Comparison of ENCODE assay signal across 8 cellular contexts in the genomic region with DNA sequence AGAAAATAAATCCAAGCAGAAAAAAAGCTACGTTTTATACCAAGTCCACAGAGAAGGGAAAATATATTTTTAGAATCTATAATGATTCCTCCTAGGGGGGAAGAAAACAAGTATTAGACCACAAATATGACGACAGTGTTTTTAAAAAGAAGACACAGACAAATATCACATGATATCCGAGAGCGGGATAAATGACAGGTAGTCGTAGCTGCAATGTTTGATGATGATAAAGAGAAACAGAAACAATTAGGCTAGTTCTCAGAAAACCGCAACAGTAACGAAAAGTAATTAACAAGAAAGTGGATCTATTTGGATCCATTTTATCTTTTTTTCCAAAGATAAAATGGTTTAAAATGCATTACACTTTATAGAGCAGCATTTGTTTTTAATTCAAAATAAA. TPM values are rescaled to one million over a fixed set of nuclear protein-coding genes. Genes with fewer than 3 reads are reported as not detected.
DNase-seq lines count a peak whose midpoint lies in the region; ATAC-seq and TF ChIP-seq lines count a peak whose summit lies in the region.

No MANE protein-coding gene starts in this region.

- peaks cover 24% of the 10 kb centered on the region for H3K36me3 Mint-ChIP-seq in CD4-positive, CD25-positive, alpha-beta regulatory T cell
- H3K36me3 Mint-ChIP-seq in neural progenitor cell, result peaks cover 7% of the 10 kb centered on the region

- H3K27ac Mint-ChIP-seq in CD4-positive, CD25-positive, alpha-beta regulatory T cell, result peak overlapping the region; percentile 83 to 97 (median 94)
- no peak overlapping the region for H3K27ac Mint-ChIP-seq in neural progenitor cell

- H3K27ac ChIP-seq in CD4-positive, CD25-positive, alpha-beta regulatory T cell (ENCODE audit: insufficient read depth, low read length, poor library complexity, severe bottlenecking), result peak overlapping the region; percentile 91
- H3K27ac ChIP-seq in ectodermal cell (ENCODE audit: insufficient read depth, low read depth, low read length, poor library complexity, severe bottlenecking), result no peak overlapping the region
- no peak overlapping the region for H3K27ac ChIP-seq in neural progenitor cell

- peak in 2 of 3 donors; percentile 70 to 78 for DNase-seq in CD4-positive, CD25-positive, alpha-beta regulatory T cell
- DNase-seq in NB4 (ENCODE audit: low read depth) (no peak), neural progenitor cell (ENCODE audit: low spot score) (no peak), NOMO-1 treated with DMSO at 0.1 percent for 48 hours (lab: John Stamatoyannopoulos, UW; ENCODE audit: unreplicated experiment) (no peak), D341Med (ENCODE audit: low spot score) (no peak), NCI-H1694 (lab: John Stamatoyannopoulos, UW) (no peak)

- WGBS in ectodermal cell, 2 experiments, result 21 to 31% methylated on average over 6 of the region's 7 CpGs

- H3K27me3 ChIP-seq in CD4-positive, CD25-positive, alpha-beta regulatory T cell (ENCODE audit: control insufficient read depth, insufficient read depth, low read length), result no peaks in the 10 kb centered on the region
- H3K27me3 ChIP-seq in ectodermal cell (ENCODE audit: control insufficient read depth, insufficient read depth, low read length, poor library complexity, severe bottlenecking), result no peaks in the 10 kb centered on the region
- no peaks in the 10 kb centered on the region for H3K27me3 ChIP-seq in neural progenitor cell

- peaks cover 48% of the 10 kb centered on the region for H3K79me2 ChIP-seq in neural progenitor cell (ENCODE audit: low read depth)

- ATAC-seq in CD4-positive, CD25-positive, alpha-beta regulatory T cell (ENCODE audit: low read depth in 2 of 2), result no peak
- no peak for ATAC-seq in GM19035 (IDR thresholded peaks at IDR 0.05; ENCODE audit: unreplicated experiment)

- H3K36me3 ChIP-seq in CD4-positive, CD25-positive, alpha-beta regulatory T cell (ENCODE audit: control insufficient read depth, insufficient read depth, low read length), result peaks cover 13% of the 10 kb centered on the region
- H3K36me3 ChIP-seq in ectodermal cell (ENCODE audit: control insufficient read depth, insufficient read depth, low read length) (no peaks in the 10 kb centered on the region), neural progenitor cell (peaks cover 19% of the 10 kb centered on the region)

- H3K9me3 ChIP-seq in CD4-positive, CD25-positive, alpha-beta regulatory T cell (ENCODE audit: control insufficient read depth in 2 of 2, low read length in 2 of 2), result no peaks in the 10 kb centered on the region
- no peaks in the 10 kb centered on the region for H3K9me3 ChIP-seq in ectodermal cell (ENCODE audit: control insufficient read depth, low read length)
- no peaks in the 10 kb centered on the region for H3K9me3 ChIP-seq in neural progenitor cell (ENCODE audit: low read depth)

- peaks cover 0 to 3% (median 0%) of the 10 kb centered on the region in 7 donors for H3K9me3 Mint-ChIP-seq in CD4-positive, CD25-positive, alpha-beta regulatory T cell
- no peaks in the 10 kb centered on the region for H3K9me3 Mint-ChIP-seq in neural progenitor cell

- H4K20me1 ChIP-seq in neural progenitor cell (ENCODE audit: low read depth), result peaks cover 43% of the 10 kb centered on the region

- no peak for TF ChIP-seq POLR2A in NB4 (IDR thresholded peaks at IDR 0.05; ENCODE audit: extremely low read depth, insufficient read length)

- peaks cover 55% of the 10 kb centered on the region for H3K4me1 ChIP-seq in CD4-positive, CD25-positive, alpha-beta regulatory T cell (ENCODE audit: control insufficient read depth, insufficient read depth, low read length, poor library complexity, severe bottlenecking)
- H3K4me1 ChIP-seq in ectodermal cell (ENCODE audit: control insufficient read depth, insufficient read depth, low read length) (peaks cover 17% of the 10 kb centered on the region), neural progenitor cell (peaks cover 28% of the 10 kb centered on the region)

- TF ChIP-seq CTCF in NB4 (IDR thresholded peaks at IDR 0.05; ENCODE audit: low read depth, low read length) (no peak), neural progenitor cell (IDR thresholded peaks at IDR 0.05) (no peak)

- peaks cover 27% of the 10 kb centered on the region for H3F3A ChIP-seq in neural progenitor cell (ENCODE audit: low read depth)

- H3K4me3 ChIP-seq in CD4-positive, CD25-positive, alpha-beta regulatory T cell (ENCODE audit: low read depth, low read length), result peak overlapping the region; percentile 96
- H3K4me3 ChIP-seq in NB4 (ENCODE audit: low read depth, low read length) (peak overlapping the region; percentile 80), ectodermal cell (ENCODE audit: insufficient read depth, low read depth, low read length) (peak overlapping the region; percentile 79), neural progenitor cell (peak overlapping the region; percentile 82)

- H3K4me2 ChIP-seq in neural progenitor cell, result peak overlapping the region; percentile 80

- H3K9ac ChIP-seq in neural progenitor cell, result peak overlapping the region; percentile 59

- no peak overlapping the region for H2AFZ ChIP-seq in neural progenitor cell (replicated peaks)

- H3K27me3 Mint-ChIP-seq in CD4-positive, CD25-positive, alpha-beta regulatory T cell, result peaks cover 4% of the 10 kb centered on the region
- peaks cover 4% of the 10 kb centered on the region for H3K27me3 Mint-ChIP-seq in neural progenitor cell (ENCODE audit: insufficient read depth, low read depth)

- H3K4me3 Mint-ChIP-seq in CD4-positive, CD25-positive, alpha-beta regulatory T cell, result peak overlapping the region; percentile 93 to 99 (median 94)
- H3K4me3 Mint-ChIP-seq in neural progenitor cell, result peak overlapping the region; percentile 93

- H3K4me1 Mint-ChIP-seq in CD4-positive, CD25-positive, alpha-beta regulatory T cell, result peaks cover 44 to 74% (median 48%) of the 10 kb centered on the region in 4 donors
- H3K4me1 Mint-ChIP-seq in neural progenitor cell, result peaks cover 44% of the 10 kb centered on the region

RNA-seq across cellular contexts. Expression of a gene that starts 0.9 kb away (rescaled TPM):
- 140 TPM for total RNA-seq in CD4-positive, CD25-positive, alpha-beta regulatory T cell
- polyA plus RNA-seq in CD4-positive, CD25-positive, alpha-beta regulatory T cell, result 10 to 100 TPM; 27.5 to 29.8 (median 28.4) TPM
- 20.8 TPM for polyA plus RNA-seq in ectodermal cell (2013, experiment 1 of 4)
- 22.3 TPM for polyA plus RNA-seq in ectodermal cell (2013, experiment 2 of 4)
- 17.3 TPM for polyA plus RNA-seq in ectodermal cell (2013, experiment 3 of 4)
- polyA plus RNA-seq in ectodermal cell (2013, experiment 4 of 4), result 22.0 TPM
- 24.4 and 25.0 TPM in 2 replicates for total RNA-seq in neural progenitor cell (ENCODE audit: low replicate concordance)

RNA-seq across cellular contexts. Expression of a gene that starts 0.9 kb away (rescaled TPM):
- total RNA-seq in CD4-positive, CD25-positive, alpha-beta regulatory T cell, result 4.9 TPM
- 1 to 10 TPM in 1 of 4 donors, under 1 TPM in 3; 0.46 to 1.7 (median 0.92) TPM for polyA plus RNA-seq in CD4-positive, CD25-positive, alpha-beta regulatory T cell
- 2.0 TPM for polyA plus RNA-seq in ectodermal cell (2013, experiment 1 of 4)
- 2.9 TPM for polyA plus RNA-seq in ectodermal cell (2013, experiment 2 of 4)
- 1.2 TPM for polyA plus RNA-seq in ectodermal cell (2013, experiment 3 of 4)
- 1.6 TPM for polyA plus RNA-seq in ectodermal cell (2013, experiment 4 of 4)
- total RNA-seq in neural progenitor cell (ENCODE audit: low replicate concordance), result 1.5 and 1.7 TPM in 2 replicates

RNA-seq across cellular contexts. Expression of a gene that starts 20.9 kb away (rescaled TPM):
- 121 TPM for total RNA-seq in CD4-positive, CD25-positive, alpha-beta regulatory T cell
- polyA plus RNA-seq in CD4-positive, CD25-positive, alpha-beta regulatory T cell, result 10 to 100 TPM; 34.3 to 60.4 (median 47.2) TPM
- polyA plus RNA-seq in ectodermal cell (2013, experiment 1 of 4), result 81.7 TPM
- polyA plus RNA-seq in ectodermal cell (2013, experiment 2 of 4), result 87.8 TPM
- polyA plus RNA-seq in ectodermal cell (2013, experiment 3 of 4), result 69.8 TPM
- 81.8 TPM for polyA plus RNA-seq in ectodermal cell (2013, experiment 4 of 4)
- total RNA-seq in neural progenitor cell (ENCODE audit: low replicate concordance), result 22.7 and 58.8 TPM in 2 replicates

Comparison
In these comparisons a context has a peak if more than half of its experiments do, and no peak if none do; other contexts are left out.
1. DNase-seq: peak in CD4-positive, CD25-positive, alpha-beta regulatory T cell (2 of 3); none in NB4 (single experiment), neural progenitor cell (single experiment), NOMO-1 treated with DMSO at 0.1 percent for 48 hours (single experiment), D341Med (single experiment) and NCI-H1694 (single experiment).
2. Peak in every context shown above with its lines, with median percentiles within 50 percentile points of each other: H3K4me3 ChIP-seq.